ENCODE assay signal across 18 cellular contexts in the genomic region with DNA sequence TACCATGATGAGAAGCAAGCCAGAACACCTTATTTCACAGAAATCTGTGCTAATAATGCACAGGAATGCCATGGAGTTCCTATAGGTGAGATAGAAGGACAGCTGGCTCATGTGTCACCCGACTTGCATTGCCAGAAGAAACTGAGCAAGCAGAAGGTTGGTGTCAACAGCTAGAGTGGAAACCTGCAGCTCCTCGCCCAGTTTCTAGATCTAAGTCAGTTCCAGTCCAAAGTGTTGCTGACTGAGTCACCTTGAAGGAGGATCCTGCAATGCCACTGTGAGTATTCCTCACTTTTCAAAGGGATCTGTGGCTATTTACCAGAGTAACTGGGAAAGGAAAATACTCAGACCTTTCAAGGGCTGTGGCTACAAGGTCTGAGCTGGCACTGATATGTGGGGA. TPM values are rescaled to one million over a fixed set of nuclear protein-coding genes. Genes with fewer than 3 reads are reported as not detected.
DNase-seq lines count a peak whose midpoint lies in the region; ATAC-seq and TF ChIP-seq lines count a peak whose summit lies in the region.
"Had no signal": no experiment of that assay in that cellular context is flagged by ENCODE, and none has a peak within 500 bp of the region (broad histone marks: within the 10 kb centered on the region; RNA-seq: fewer than 3 reads in every experiment).

No MANE protein-coding gene starts in this region.

- no peaks in the 10 kb centered on the region for H3K36me3 Mint-ChIP-seq in naive thymus-derived CD4-positive, alpha-beta T cell
- H3K36me3 Mint-ChIP-seq: CD8-positive, alpha-beta T cell had no signal

- dilution Hi-C loops in mammary epithelial cell (cut with HindIII; ENCODE audit: low sequenced_read_pairs), result no loop called here

- in situ Hi-C loops in mammary epithelial cell (cut with MboI; ENCODE audit: low sequenced_read_pairs in 2 of 2), result no loop called here

- POLR2A ChIA-PET in naive thymus-derived CD4-positive, alpha-beta T cell (lab: Charles Lee), result no interaction called here

- H3K27me3 ChIP-seq in mammary epithelial cell (ENCODE audit: insufficient read depth, low read length) (no peaks in the 10 kb centered on the region), breast epithelium (no peaks in the 10 kb centered on the region)
- no peaks in the 10 kb centered on the region for H3K27me3 ChIP-seq in naive thymus-derived CD4-positive, alpha-beta T cell (ENCODE audit: control insufficient read depth in 2 of 2, insufficient read depth in 2 of 2, low read length in 2 of 2)
- H3K27me3 ChIP-seq: BLaER1 treated with 17β-estradiol and CSF1 and Interleukin-3, amounts not matched to agents 10 nM and 100 nM had no signal

- no TSS peak for BruUV-seq in mammary epithelial cell (replicated peaks; lab: Mats Ljungman, UMichigan)

- H3K27ac ChIP-seq in mammary epithelial cell (ENCODE audit: insufficient read depth, low read depth, low read length) (no peak overlapping the region), breast epithelium (no peak overlapping the region)
- no peak overlapping the region for H3K27ac ChIP-seq in naive thymus-derived CD4-positive, alpha-beta T cell (ENCODE audit: low read depth, low read length)
- H3K27ac ChIP-seq: BLaER1 treated with 17β-estradiol and CSF1 and Interleukin-3, amounts not matched to agents 10 nM and 100 nM; HL-60 had no signal

- H3K9ac ChIP-seq in mammary epithelial cell (ENCODE audit: insufficient read depth, low read length), result no peak overlapping the region
- H3K9ac ChIP-seq: BLaER1 treated with 17β-estradiol and CSF1 and Interleukin-3, amounts not matched to agents 10 nM and 100 nM had no signal

- intact Hi-C loops in mammary epithelial cell (cut with micrococcal nuclease) (no loop called here), breast epithelium (cut with DNase I; ENCODE audit: low total_unique reads) (no loop called here), mucosa of descending colon (cut with DNase I, micrococcal nuclease) (no loop called here)
- intact Hi-C loops in naive thymus-derived CD4-positive, alpha-beta T cell (cut with micrococcal nuclease), result no loop called here

- TF ChIP-seq CTCF in mammary epithelial cell (conservative IDR thresholded peaks at IDR 0.05 in 1 of 2, IDR thresholded peaks at IDR 0.05 in 1 of 2; ENCODE audit: extremely low read depth in 1 of 2, insufficient read depth in 1 of 2, low read depth in 1 of 2, low read length in 2 of 2) (no peak), breast epithelium (IDR thresholded peaks at IDR 0.05) (no peak), mucosa of descending colon (IDR thresholded peaks at IDR 0.05) (no peak)

- CTCF ChIA-PET in mammary epithelial cell (lab: Charles Lee; ENCODE audit: low non-redundant PET), result no interaction called here
- CTCF ChIA-PET in naive thymus-derived CD4-positive, alpha-beta T cell (lab: Charles Lee), result no interaction called here

- TF ChIP-seq POLR2A in breast epithelium (IDR thresholded peaks at IDR 0.05), result no peak

- ATAC-seq in esophagus mucosa (peak; percentile 62), mucosa of descending colon (peak; percentile 51), GM21423 (IDR thresholded peaks at IDR 0.05; ENCODE audit: unreplicated experiment) (no peak)
- no peak for ATAC-seq in naive thymus-derived CD4-positive, alpha-beta T cell
- ATAC-seq: CD8-positive, alpha-beta T cell; GM12878; GM23338 had no signal

- no peak overlapping the region for H3K27ac Mint-ChIP-seq in naive thymus-derived CD4-positive, alpha-beta T cell
- H3K27ac Mint-ChIP-seq: B cell; CD8-positive, alpha-beta T cell; GM23338 had no signal

- no peaks in the 10 kb centered on the region for H3K36me3 ChIP-seq in mammary epithelial cell (ENCODE audit: insufficient read depth, low read length)
- H3K36me3 ChIP-seq in breast epithelium, result no peaks in the 10 kb centered on the region
- no peaks in the 10 kb centered on the region for H3K36me3 ChIP-seq in mucosa of descending colon (ENCODE audit: low read depth)
- H3K36me3 ChIP-seq in naive thymus-derived CD4-positive, alpha-beta T cell (ENCODE audit: control insufficient read depth in 2 of 3, insufficient read depth in 3 of 3, low read length in 3 of 3), result no peaks in the 10 kb centered on the region
- H3K36me3 ChIP-seq: BLaER1 treated with 17β-estradiol and CSF1 and Interleukin-3, amounts not matched to agents 10 nM and 100 nM had no signal

- no peaks in the 10 kb centered on the region for H3K79me2 ChIP-seq in mammary epithelial cell (ENCODE audit: insufficient read depth, low read length)

- DNase-seq in mammary epithelial cell (peak; percentile 24), breast epithelium (ENCODE audit: low spot score in 2 of 2) (no peak), mucosa of descending colon (no peak), AG08396 (ENCODE audit: low spot score) (no peak)
- no peak for DNase-seq in naive thymus-derived CD4-positive, alpha-beta T cell
- DNase-seq: 8988T; Calu3; CD8-positive, alpha-beta T cell; DMS79 treated with DMSO at 0.1 percent for 48 hours; GF-D8; HCEC 1CT had no signal

- H3K4me1 ChIP-seq in mammary epithelial cell (ENCODE audit: insufficient read depth, low read length) (no peaks in the 10 kb centered on the region), breast epithelium (no peaks in the 10 kb centered on the region), mucosa of descending colon (ENCODE audit: low read depth) (peaks cover 2% of the 10 kb centered on the region)
- H3K4me1 ChIP-seq in naive thymus-derived CD4-positive, alpha-beta T cell (ENCODE audit: control insufficient read depth in 2 of 2, insufficient read depth in 2 of 2, low read length in 2 of 2), result no peaks in the 10 kb centered on the region

- WGBS in mammary epithelial cell (ENCODE audit: low coverage, missing lambda C conversion rate), result 95% methylated on average over 2 of the region's 2 CpGs

- no peak overlapping the region for H3K4me3 Mint-ChIP-seq in naive thymus-derived CD4-positive, alpha-beta T cell
- H3K4me3 Mint-ChIP-seq: B cell; CD8-positive, alpha-beta T cell; GM23338 had no signal

- H2AFZ ChIP-seq in mammary epithelial cell (ENCODE audit: low read depth, low read length), result no peak overlapping the region
- H2AFZ ChIP-seq: GM23338 had no signal

- peaks cover 0 to 2% (median 0%) of the 10 kb centered on the region in 5 donors for H3K27me3 Mint-ChIP-seq in naive thymus-derived CD4-positive, alpha-beta T cell
- H3K27me3 Mint-ChIP-seq: B cell had no signal

- H3K9me3 ChIP-seq in mammary epithelial cell (replicated peaks; ENCODE audit: insufficient read depth, low read length) (no peaks in the 10 kb centered on the region), breast epithelium (no peaks in the 10 kb centered on the region), mucosa of descending colon (no peaks in the 10 kb centered on the region)
- no peaks in the 10 kb centered on the region for H3K9me3 ChIP-seq in naive thymus-derived CD4-positive, alpha-beta T cell (ENCODE audit: control insufficient read depth in 2 of 3, low read length in 3 of 3)
- H3K9me3 ChIP-seq: BLaER1 treated with 17β-estradiol and CSF1 and Interleukin-3, amounts not matched to agents 10 nM and 100 nM had no signal

- H3K4me3 ChIP-seq in mammary epithelial cell (replicated peaks in 1 of 3; ENCODE audit: insufficient read depth in 1 of 3, low read depth in 2 of 3, low read length in 3 of 3), result no peak overlapping the region
- H3K4me3 ChIP-seq in breast epithelium, result no peak overlapping the region
- H3K4me3 ChIP-seq in mucosa of descending colon, result no peak overlapping the region
- no peak overlapping the region for H3K4me3 ChIP-seq in naive thymus-derived CD4-positive, alpha-beta T cell (ENCODE audit: low read length)
- H3K4me3 ChIP-seq: BLaER1 treated with 17β-estradiol and CSF1 and Interleukin-3, amounts not matched to agents 10 nM and 100 nM; GM12878; GM23338 had no signal

- no peaks in the 10 kb centered on the region for H3K9me3 Mint-ChIP-seq in naive thymus-derived CD4-positive, alpha-beta T cell
- H3K9me3 Mint-ChIP-seq: CD8-positive, alpha-beta T cell; GM23338 had no signal

- H4K20me1 ChIP-seq in mammary epithelial cell (ENCODE audit: insufficient read depth, low read length), result no peaks in the 10 kb centered on the region
- H4K20me1 ChIP-seq: BLaER1 treated with 17β-estradiol and CSF1 and Interleukin-3, amounts not matched to agents 10 nM and 100 nM had no signal

- no peak overlapping the region for H3K4me2 ChIP-seq in mammary epithelial cell (ENCODE audit: insufficient read depth, low read depth, low read length)
- H3K4me2 ChIP-seq: BLaER1 treated with 17β-estradiol and CSF1 and Interleukin-3, amounts not matched to agents 10 nM and 100 nM; GM23338 had no signal

- H3K4me1 Mint-ChIP-seq in naive thymus-derived CD4-positive, alpha-beta T cell, result no peaks in the 10 kb centered on the region
- H3K4me1 Mint-ChIP-seq: B cell, GM23338 had no signal

RNA-seq across cellular contexts. Expression of gene CDKL1, which starts 17.1 kb away (rescaled TPM):
- 10 to 100 TPM; 13.7 to 14.1 TPM for total RNA-seq in mammary epithelial cell
- polyA plus RNA-seq in mammary epithelial cell, result 3.1 TPM
- polyA minus RNA-seq in mammary epithelial cell, result 7.6 TPM
- total RNA-seq in breast epithelium, result 10 to 100 TPM in 2 of 3 donors, 1 to 10 TPM in 1; 9.2 to 23.4 (median 10.5) TPM
- total RNA-seq in esophagus mucosa, result 8.2 TPM
- total RNA-seq in mucosa of descending colon, result 10 to 100 TPM; 31.0 to 70.4 (median 53.5) TPM
- total RNA-seq in naive thymus-derived CD4-positive, alpha-beta T cell, result 10 to 100 TPM in 1 of 5 experiments, 1 to 10 TPM in 4; 2.6 to 14.8 (median 4.9) TPM
- 1 to 10 TPM; 2.0 to 7.1 TPM for polyA plus RNA-seq in naive thymus-derived CD4-positive, alpha-beta T cell

Comparison
In these comparisons a context has a peak if more than half of its experiments do, and no peak if none do; other contexts are left out.
1. ATAC-seq: peak in esophagus mucosa (single experiment) and mucosa of descending colon (single experiment); none in naive thymus-derived CD4-positive, alpha-beta T cell (single experiment) and GM21423 (single experiment).